Comparison of ENCODE assay signal across 10 cellular contexts in genomic region chrX:155864655-155865054, GRCh38. TPM values are rescaled to one million over a fixed set of nuclear protein-coding genes. Genes with fewer than 3 reads are reported as not detected.
A peak's percentile ranks its signal among the peaks of the same experiment; 100 is the strongest.
DNase-seq lines count a peak whose midpoint lies in the region; FAIRE-seq and TF ChIP-seq lines count a peak whose summit lies in the region.
"Had no signal": no experiment of that assay in that cellular context is flagged by ENCODE, and none has a peak within 500 bp of the region (broad histone marks: within the 10 kb centered on the region; RNA-seq: fewer than 3 reads in every experiment).

No MANE protein-coding gene starts in this region.

- H3K4me1 ChIP-seq in effector memory CD4-positive, alpha-beta T cell (ENCODE audit: control insufficient read depth, insufficient read depth, low read length, poor library complexity, severe bottlenecking), result no peaks in the 10 kb centered on the region
- H3K4me1 ChIP-seq in ovary (ENCODE audit: insufficient read depth) (no peaks in the 10 kb centered on the region), spleen (no peaks in the 10 kb centered on the region), colonic mucosa (no peaks in the 10 kb centered on the region)

- FAIRE-seq in D721Med (lab: Jason Lieb, UNC), result no peak

- intact Hi-C loops in ovary (cut with DNase I) (no loop called here), spleen (cut with DNase I; ENCODE audit: low total_unique reads) (no loop called here), colonic mucosa (cut with DNase I) (no loop called here)

- H3K9me3 ChIP-seq in effector memory CD4-positive, alpha-beta T cell (ENCODE audit: control insufficient read depth, low read length), result no peaks in the 10 kb centered on the region
- H3K9me3 ChIP-seq in ovary (no peaks in the 10 kb centered on the region), spleen (peaks cover 0 to 37% (median 13%) of the 10 kb centered on the region in 8 donors), colonic mucosa (no peaks in the 10 kb centered on the region)

- no peak overlapping the region for H3K4me3 ChIP-seq in effector memory CD4-positive, alpha-beta T cell (ENCODE audit: insufficient read depth, low read depth, low read length, poor library complexity, severe bottlenecking)
- H3K4me3 ChIP-seq in ovary, result no peak overlapping the region
- H3K4me3 ChIP-seq in spleen, result no peak overlapping the region
- H3K4me3 ChIP-seq in colonic mucosa, result no peak overlapping the region

- peaks cover 2% of the 10 kb centered on the region for H3K27me3 ChIP-seq in effector memory CD4-positive, alpha-beta T cell (replicated peaks; ENCODE audit: control insufficient read depth, insufficient read depth, low read length, poor library complexity, severe bottlenecking)
- H3K27me3 ChIP-seq in ovary (no peaks in the 10 kb centered on the region), spleen (replicated peaks in 1 of 7) (peaks cover 0 to 7% (median 0%) of the 10 kb centered on the region in 7 donors), colonic mucosa (no peaks in the 10 kb centered on the region)

- TF ChIP-seq CTCF in D721Med (IDR thresholded peaks at IDR 0.05; ENCODE audit: insufficient read depth, missing control alignments) (peak; percentile 9), ovary (IDR thresholded peaks at IDR 0.05) (no peak), spleen (IDR thresholded peaks at IDR 0.05 in 8 of 11, conservative IDR thresholded peaks at IDR 0.05 in 3 of 11) (no peak), colonic mucosa (IDR thresholded peaks at IDR 0.05) (no peak)

- TF ChIP-seq POLR2A in ovary (IDR thresholded peaks at IDR 0.05), result no peak
- no peak for TF ChIP-seq POLR2A in spleen (IDR thresholded peaks at IDR 0.05)

- no peak overlapping the region for H3K27ac ChIP-seq in effector memory CD4-positive, alpha-beta T cell (ENCODE audit: insufficient read depth, low read length, poor library complexity, severe bottlenecking)
- H3K27ac ChIP-seq in ovary (no peak overlapping the region), spleen (no peak overlapping the region), colonic mucosa (no peak overlapping the region)

- DNase-seq in D721Med (ENCODE audit: insufficient read length, low spot score) (no peak), HuH-7 (ENCODE audit: low spot score) (peak; percentile 20), SKM-1 treated with dmso at 0.1 percent for 144 hours (lab: John Stamatoyannopoulos, UW; ENCODE audit: unreplicated experiment) (peak; percentile 36), left kidney (ENCODE audit: low read depth, low spot score) (peak; percentile 10), ovary (no peak), spleen (no peak), colonic mucosa (no peak)
- DNase-seq in effector memory CD4-positive, alpha-beta T cell, result no peak
- DNase-seq: activated T-cell treated with anti-CD3 and anti-CD28 coated beads, Interleukin-2, amount 50 U/mL, for 72 hours; NCI-H774 had no signal

- no peak overlapping the region for H3K9ac ChIP-seq in colonic mucosa (ENCODE audit: low read depth in 2 of 2, low read length in 2 of 2)

- TF ChIP-seq EP300 in ovary (IDR thresholded peaks at IDR 0.05), result no peak

- no peaks in the 10 kb centered on the region for H3K36me3 ChIP-seq in effector memory CD4-positive, alpha-beta T cell (ENCODE audit: control insufficient read depth, insufficient read depth, low read length)
- H3K36me3 ChIP-seq in ovary (no peaks in the 10 kb centered on the region), spleen (no peaks in the 10 kb centered on the region), colonic mucosa (no peaks in the 10 kb centered on the region)

- 14 to 18% (median 16%) methylated on average over 1 of the region's 1 CpG for WGBS in ovary, 3 donors
- 18 to 50% (median 32%) methylated on average over 1 of the region's 1 CpG for WGBS in spleen, 5 donors

RNA-seq across cellular contexts. Expression of gene VAMP7, which starts 16.5 kb away (rescaled TPM):
- total RNA-seq in ovary, result 10 to 100 TPM; 15.9 to 29.5 (median 23.0) TPM
- polyA plus RNA-seq in ovary, result 10 to 100 TPM; 21.2 to 42.9 TPM
- total RNA-seq in spleen, result 10 to 100 TPM; 31.3 to 53.2 (median 36.7) TPM
- polyA plus RNA-seq in spleen, result 10 to 100 TPM; 15.2 to 24.7 (median 24.6) TPM
- total RNA-seq in colonic mucosa, result 10 to 100 TPM; 29.4 to 34.0 TPM

Comparison
In these comparisons a context has a peak if more than half of its experiments do, and no peak if none do; other contexts are left out.
1. DNase-seq: peak in HuH-7 (single experiment), SKM-1 treated with dmso at 0.1 percent for 144 hours (single experiment) and left kidney (single experiment); none in D721Med (single experiment), effector memory CD4-positive, alpha-beta T cell (0 of 3), ovary (0 of 5), spleen (single experiment) and colonic mucosa (single experiment).